ENCODE assay signal across 8 cellular contexts in genomic region chr17:67824735-67825626, GRCh38. TPM values are rescaled to one million over a fixed set of nuclear protein-coding genes. Genes with fewer than 3 reads are reported as not detected.
DNase-seq lines count a peak whose midpoint lies in the region; ATAC-seq and TF ChIP-seq lines count a peak whose summit lies in the region.

Gene BPTF, plus strand, starts transcription at chr17:67825503. Its CDS starts 222 bp downstream, at chr17:67825725.

- H3K36me3 ChIP-seq in BE2C (no peaks in the 10 kb centered on the region), colonic mucosa (no peaks in the 10 kb centered on the region)

- TF ChIP-seq POLR2A in GM19193 (IDR thresholded peaks at IDR 0.05; ENCODE audit: extremely low read depth, insufficient read depth, insufficient read length): peak; percentile 80

- TF ChIP-seq CTCF in BE2C (IDR thresholded peaks at IDR 0.05; ENCODE audit: low read depth, low read length): peak; percentile 70
- peak; percentile 91 for TF ChIP-seq CTCF in colonic mucosa (IDR thresholded peaks at IDR 0.05)

- H3K9ac ChIP-seq in colonic mucosa (ENCODE audit: low read depth in 2 of 2, low read length in 2 of 2): peak within 1 kb of the TSS; percentile 85 to 87

- DNase-seq in BE2C (peak; percentile 94), NCI-H524 (lab: John Stamatoyannopoulos, UW) (peak; percentile 84 to 92), colonic mucosa (peak; percentile 92), left kidney (ENCODE audit: low read depth, low spot score) (peak; percentile 98)
- peak; percentile 88 for DNase-seq in activated CD4-positive, alpha-beta T cell treated with anti-CD3 and anti-CD28 coated beads for 4 hours
- DNase-seq in stimulated activated CD4-positive, alpha-beta T cell treated with anti-CD3 and anti-CD28 coated beads, Interleukin-2, amount 100 ng/mL, for 24 hours: peak; percentile 92

- intact Hi-C loops in colonic mucosa (cut with DNase I): no loop called here

- H3K4me1 ChIP-seq in BE2C: no peaks in the 10 kb centered on the region
- H3K4me1 ChIP-seq in colonic mucosa: no peaks in the 10 kb centered on the region

- no peaks in the 10 kb centered on the region for H3K27me3 ChIP-seq in BE2C
- H3K27me3 ChIP-seq in colonic mucosa: no peaks in the 10 kb centered on the region

- peak; percentile 83 for ATAC-seq in HG03439 (IDR thresholded peaks at IDR 0.05; ENCODE audit: unreplicated experiment)

- H3K4me3 ChIP-seq in BE2C (ENCODE audit: low read depth, low read length) (peak within 1 kb of the TSS; percentile 89), colonic mucosa (peak within 1 kb of the TSS; percentile 56)

- H3K9me3 ChIP-seq in BE2C (no peaks in the 10 kb centered on the region), colonic mucosa (no peaks in the 10 kb centered on the region)

- H3K27ac ChIP-seq in colonic mucosa: peak within 1 kb of the TSS; percentile 77

RNA-seq across cellular contexts. Expression of gene BPTF, which starts in this region (rescaled TPM):
- 88.9 TPM for polyA plus RNA-seq in BE2C (2012; ENCODE audit: insufficient read depth, insufficient read length, low read depth)
- total RNA-seq in colonic mucosa: 10 to 100 TPM; 61.3 to 77.9 TPM

Comparison
In these comparisons a context has a peak if more than half of its experiments do, and no peak if none do; other contexts are left out.
1. Peak in every context shown above with its lines: DNase-seq, ATAC-seq, H3K4me3 ChIP-seq and H3K27ac ChIP-seq.